Comparison of ENCODE assay signal across 10 cellular contexts in the genomic region with DNA sequence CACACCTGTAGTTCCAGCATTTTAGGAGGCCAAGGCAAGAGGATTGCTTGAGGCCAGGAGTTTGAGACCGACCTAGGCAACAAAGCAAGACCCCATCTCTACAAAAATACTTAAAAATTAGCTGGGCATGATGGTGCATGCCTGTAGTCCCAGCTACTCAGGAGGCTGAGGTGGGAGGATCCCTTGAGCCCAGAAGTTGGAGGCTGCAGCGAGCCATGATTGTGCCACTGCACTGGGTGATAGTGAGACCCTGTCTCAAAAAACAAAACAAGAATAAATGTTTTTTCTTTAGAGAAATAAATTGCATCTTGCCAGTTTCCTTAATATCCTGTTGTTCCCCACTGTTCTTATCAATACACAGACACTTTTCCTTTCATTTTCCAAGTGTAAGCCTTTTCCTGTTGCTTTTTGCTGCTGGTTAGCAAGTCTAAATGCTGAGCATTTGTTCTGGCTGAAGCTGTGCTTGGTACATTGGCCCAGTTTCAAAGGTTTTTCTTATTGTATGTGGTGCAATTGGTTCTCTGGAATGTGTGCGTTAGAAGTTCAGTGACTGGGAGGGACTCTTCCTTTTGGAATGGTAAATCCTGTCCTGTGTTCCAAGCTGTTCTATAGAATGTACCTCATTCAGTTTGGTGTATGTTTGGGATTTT.
DNase-seq lines count a peak whose midpoint lies in the region; ATAC-seq and TF ChIP-seq lines count a peak whose summit lies in the region.
"Had no signal": no experiment of that assay in that cellular context is flagged by ENCODE, and none has a peak within 500 bp of the region (broad histone marks: within the 10 kb centered on the region; RNA-seq: fewer than 3 reads in every experiment).

No MANE protein-coding gene starts in this region.

- no peak overlapping the region for H3K9ac ChIP-seq in skeletal muscle satellite cell (ENCODE audit: low read depth, low read length)

- H4K20me1 ChIP-seq in GM23338 (replicated peaks; ENCODE audit: insufficient read depth), result peaks cover 24% of the 10 kb centered on the region
- peaks cover 53% of the 10 kb centered on the region for H4K20me1 ChIP-seq in hepatocyte (ENCODE audit: insufficient read depth, poor library complexity, severe bottlenecking)

- H3K4me3 ChIP-seq in GM23338 (no peak overlapping the region), hepatocyte (no peak overlapping the region), skeletal muscle satellite cell (ENCODE audit: low read length) (no peak overlapping the region)

- in situ Hi-C loops in T47D (cut with HindIII; ENCODE audit: low pct_unique_long_range_greater_than_20kb, low sequenced_read_pairs), result no loop called here

- WGBS in hepatocyte (ENCODE audit: low lambda C conversion rate, missing lambda C conversion rate), result 80% methylated on average over 3 of the region's 3 CpGs

- H3K9me3 Mint-ChIP-seq in GM23338, result no peaks in the 10 kb centered on the region

- DNase-seq in GM23338 (ENCODE audit: low spot score), result no peak
- DNase-seq in T47D (ENCODE audit: low read depth in 1 of 2, low spot score in 1 of 2), result peak; percentile 21 to 60
- peak; percentile 49 for DNase-seq in hepatocyte (ENCODE audit: low spot score)
- no peak for DNase-seq in NCI-H82 treated with DMSO at 0.1 percent for 48 hours (lab: John Stamatoyannopoulos, UW; ENCODE audit: unreplicated experiment)
- no peak for DNase-seq in nucleus accumbens (lab: John Stamatoyannopoulos, UW)
- DNase-seq in C1 segment of cervical spinal cord (lab: John Stamatoyannopoulos, UW), result no peak
- DNase-seq: KG1; stimulated activated CD4-positive, alpha-beta T cell treated with anti-CD3 and anti-CD28 coated beads, Interleukin-1b, Interleukin-23, amount 100 ng/mL, for 48 hours had no signal

- peaks cover 49% of the 10 kb centered on the region for H3K4me1 Mint-ChIP-seq in GM23338

- H3K9me3 ChIP-seq in hepatocyte (ENCODE audit: low read depth) (no peaks in the 10 kb centered on the region), skeletal muscle satellite cell (replicated peaks; ENCODE audit: low read length) (no peaks in the 10 kb centered on the region)

- H3K27ac ChIP-seq in GM23338 (ENCODE audit: low read depth) (peak overlapping the region; percentile 46; the same call in 1 of the 2 replicates), hepatocyte (peak overlapping the region; percentile 65)

- no peaks in the 10 kb centered on the region for H3K36me3 ChIP-seq in GM23338 (ENCODE audit: insufficient read depth)
- no peaks in the 10 kb centered on the region for H3K36me3 ChIP-seq in hepatocyte (replicated peaks; ENCODE audit: insufficient read depth, low read depth)
- H3K36me3 ChIP-seq in skeletal muscle satellite cell (ENCODE audit: insufficient read depth, low read length), result no peaks in the 10 kb centered on the region

- ATAC-seq in GM23338 (peak; percentile 11; the same call in 2 of the 3 replicates), HG03565 (IDR thresholded peaks at IDR 0.05; ENCODE audit: unreplicated experiment) (no peak)

- no peak overlapping the region for H3K27ac Mint-ChIP-seq in GM23338

- H3K9me2 ChIP-seq in GM23338 (ENCODE audit: insufficient read depth) (no peaks in the 10 kb centered on the region), hepatocyte (replicated peaks; ENCODE audit: insufficient read depth) (no peaks in the 10 kb centered on the region)

- H3K4me1 ChIP-seq in GM23338 (ENCODE audit: insufficient read depth) (peaks cover 91% of the 10 kb centered on the region), hepatocyte (ENCODE audit: insufficient read depth) (peaks cover 42% of the 10 kb centered on the region), skeletal muscle satellite cell (ENCODE audit: control insufficient read depth, insufficient read depth, low read length) (peaks cover 56% of the 10 kb centered on the region)

- no peaks in the 10 kb centered on the region for H3F3A ChIP-seq in GM23338 (replicated peaks; ENCODE audit: low read depth)

- TF ChIP-seq CTCF in GM23338 (conservative IDR thresholded peaks at IDR 0.05; ENCODE audit: low read depth in 2 of 2), result no peak
- TF ChIP-seq CTCF in hepatocyte (IDR thresholded peaks at IDR 0.05; ENCODE audit: poor library complexity), result no peak

- H2AFZ ChIP-seq in GM23338, result no peak overlapping the region
- H2AFZ ChIP-seq in hepatocyte, result no peak overlapping the region

- no peaks in the 10 kb centered on the region for H3K36me3 Mint-ChIP-seq in GM23338 (ENCODE audit: low read depth)

- H3K4me3 Mint-ChIP-seq in GM23338, result no peak overlapping the region

- H3K4me2 ChIP-seq in GM23338, result peak overlapping the region; percentile 28
- peak overlapping the region; percentile 67 for H3K4me2 ChIP-seq in hepatocyte
- peak overlapping the region; percentile 64 for H3K4me2 ChIP-seq in skeletal muscle satellite cell (ENCODE audit: low read length)

- H3K27me3 ChIP-seq in GM23338 (ENCODE audit: insufficient read depth), result no peaks in the 10 kb centered on the region
- H3K27me3 ChIP-seq in hepatocyte, result no peaks in the 10 kb centered on the region
- H3K27me3 ChIP-seq in skeletal muscle satellite cell (ENCODE audit: control insufficient read depth, insufficient read depth, low read length), result no peaks in the 10 kb centered on the region

- H3K27me3 Mint-ChIP-seq in GM23338 (ENCODE audit: insufficient read depth, low read depth, poor library complexity), result no peaks in the 10 kb centered on the region

- peaks cover 99% of the 10 kb centered on the region for H3K79me2 ChIP-seq in GM23338 (replicated peaks; ENCODE audit: insufficient read depth)
- peaks cover 100% of the 10 kb centered on the region for H3K79me2 ChIP-seq in hepatocyte

TF ChIP-seq in GM23338, 12 proteins besides CTCF, POLR2A, EP300 and RAD21:
- TF ChIP-seq CREB1 (CRISPR knock-in tag; IDR thresholded peaks at IDR 0.05; ENCODE audit: low read depth), result no peak
- TF ChIP-seq, protein P1, sequence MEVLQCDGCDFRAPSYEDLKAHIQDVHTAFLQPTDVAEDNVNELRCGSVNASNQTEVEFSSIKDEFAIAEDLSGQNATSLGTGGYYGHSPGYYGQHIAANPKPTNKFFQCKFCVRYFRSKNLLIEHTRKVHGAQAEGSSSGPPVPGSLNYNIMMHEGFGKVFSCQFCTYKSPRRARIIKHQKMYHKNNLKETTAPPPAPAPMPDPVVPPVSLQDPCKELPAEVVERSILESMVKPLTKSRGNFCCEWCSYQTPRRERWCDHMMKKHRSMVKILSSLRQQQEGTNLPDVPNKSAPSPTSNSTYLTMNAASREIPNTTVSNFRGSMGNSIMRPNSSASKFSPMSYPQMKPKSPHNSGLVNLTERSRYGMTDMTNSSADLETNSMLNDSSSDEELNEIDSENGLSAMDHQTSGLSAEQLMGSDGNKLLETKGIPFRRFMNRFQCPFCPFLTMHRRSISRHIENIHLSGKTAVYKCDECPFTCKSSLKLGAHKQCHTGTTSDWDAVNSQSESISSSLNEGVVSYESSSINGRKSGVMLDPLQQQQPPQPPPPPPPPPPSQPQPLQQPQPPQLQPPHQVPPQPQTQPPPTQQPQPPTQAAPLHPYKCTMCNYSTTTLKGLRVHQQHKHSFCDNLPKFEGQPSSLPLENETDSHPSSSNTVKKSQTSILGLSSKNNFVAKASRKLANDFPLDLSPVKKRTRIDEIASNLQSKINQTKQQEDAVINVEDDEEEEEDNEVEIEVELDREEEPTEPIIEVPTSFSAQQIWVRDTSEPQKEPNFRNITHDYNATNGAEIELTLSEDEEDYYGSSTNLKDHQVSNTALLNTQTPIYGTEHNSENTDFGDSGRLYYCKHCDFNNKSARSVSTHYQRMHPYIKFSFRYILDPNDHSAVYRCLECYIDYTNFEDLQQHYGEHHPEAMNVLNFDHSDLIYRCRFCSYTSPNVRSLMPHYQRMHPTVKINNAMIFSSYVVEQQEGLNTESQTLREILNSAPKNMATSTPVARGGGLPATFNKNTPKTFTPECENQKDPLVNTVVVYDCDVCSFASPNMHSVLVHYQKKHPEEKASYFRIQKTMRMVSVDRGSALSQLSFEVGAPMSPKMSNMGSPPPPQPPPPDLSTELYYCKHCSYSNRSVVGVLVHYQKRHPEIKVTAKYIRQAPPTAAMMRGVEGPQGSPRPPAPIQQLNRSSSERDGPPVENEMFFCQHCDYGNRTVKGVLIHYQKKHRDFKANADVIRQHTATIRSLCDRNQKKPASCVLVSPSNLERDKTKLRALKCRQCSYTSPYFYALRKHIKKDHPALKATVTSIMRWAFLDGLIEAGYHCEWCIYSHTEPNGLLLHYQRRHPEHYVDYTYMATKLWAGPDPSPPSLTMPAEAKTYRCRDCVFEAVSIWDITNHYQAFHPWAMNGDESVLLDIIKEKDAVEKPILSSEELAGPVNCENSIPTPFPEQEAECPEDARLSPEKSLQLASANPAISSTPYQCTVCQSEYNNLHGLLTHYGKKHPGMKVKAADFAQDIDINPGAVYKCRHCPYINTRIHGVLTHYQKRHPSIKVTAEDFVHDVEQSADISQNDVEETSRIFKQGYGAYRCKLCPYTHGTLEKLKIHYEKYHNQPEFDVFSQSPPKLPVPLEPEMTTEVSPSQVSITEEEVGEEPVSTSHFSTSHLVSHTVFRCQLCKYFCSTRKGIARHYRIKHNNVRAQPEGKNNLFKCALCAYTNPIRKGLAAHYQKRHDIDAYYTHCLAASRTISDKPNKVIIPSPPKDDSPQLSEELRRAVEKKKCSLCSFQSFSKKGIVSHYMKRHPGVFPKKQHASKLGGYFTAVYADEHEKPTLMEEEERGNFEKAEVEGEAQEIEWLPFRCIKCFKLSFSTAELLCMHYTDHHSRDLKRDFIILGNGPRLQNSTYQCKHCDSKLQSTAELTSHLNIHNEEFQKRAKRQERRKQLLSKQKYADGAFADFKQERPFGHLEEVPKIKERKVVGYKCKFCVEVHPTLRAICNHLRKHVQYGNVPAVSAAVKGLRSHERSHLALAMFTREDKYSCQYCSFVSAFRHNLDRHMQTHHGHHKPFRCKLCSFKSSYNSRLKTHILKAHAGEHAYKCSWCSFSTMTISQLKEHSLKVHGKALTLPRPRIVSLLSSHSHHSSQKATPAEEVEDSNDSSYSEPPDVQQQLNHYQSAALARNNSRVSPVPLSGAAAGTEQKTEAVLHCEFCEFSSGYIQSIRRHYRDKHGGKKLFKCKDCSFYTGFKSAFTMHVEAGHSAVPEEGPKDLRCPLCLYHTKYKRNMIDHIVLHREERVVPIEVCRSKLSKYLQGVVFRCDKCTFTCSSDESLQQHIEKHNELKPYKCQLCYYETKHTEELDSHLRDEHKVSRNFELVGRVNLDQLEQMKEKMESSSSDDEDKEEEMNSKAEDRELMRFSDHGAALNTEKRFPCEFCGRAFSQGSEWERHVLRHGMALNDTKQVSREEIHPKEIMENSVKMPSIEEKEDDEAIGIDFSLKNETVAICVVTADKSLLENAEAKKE (CRISPR knock-in tag; IDR thresholded peaks at IDR 0.05), result no peak
- no peak for TF ChIP-seq ZNF331 (CRISPR knock-in tag; IDR thresholded peaks at IDR 0.05; ENCODE audit: low read depth)

Comparison
In these comparisons a context has a peak if more than half of its experiments do, and no peak if none do; other contexts are left out.
1. DNase-seq: peak in T47D (2 of 2) and hepatocyte (single experiment); none in GM23338 (single experiment), NCI-H82 treated with DMSO at 0.1 percent for 48 hours (single experiment), nucleus accumbens (0 of 56) and C1 segment of cervical spinal cord (0 of 14).
2. Peak in every context shown above with its lines, with median percentiles within 50 percentile points of each other: H3K4me2 ChIP-seq.